ENCODE assay signal across 9 cellular contexts in genomic region chr9:93582115-93582514, GRCh38. TPM values are rescaled to one million over a fixed set of nuclear protein-coding genes. Genes with fewer than 3 reads are reported as not detected.
DNase-seq lines count a peak whose midpoint lies in the region; ATAC-seq and TF ChIP-seq lines count a peak whose summit lies in the region.
"Had no signal": no experiment of that assay in that cellular context is flagged by ENCODE, and none has a peak within 500 bp of the region (broad histone marks: within the 10 kb centered on the region; RNA-seq: fewer than 3 reads in every experiment).

No MANE protein-coding gene starts in this region.

- H3K14ac ChIP-seq in trophoblast cell (ENCODE audit: low read length): no peak overlapping the region

- H2BK5ac ChIP-seq in trophoblast cell (ENCODE audit: low read depth, low read length, poor library complexity): no peak overlapping the region

- H2AFZ ChIP-seq in GM23248 (no peak overlapping the region), trophoblast cell (ENCODE audit: insufficient read depth, low read length, poor library complexity) (no peak overlapping the region)

- no peaks in the 10 kb centered on the region for H3K9me3 ChIP-seq in GM23248 (ENCODE audit: low read depth)
- H3K9me3 ChIP-seq in heart right ventricle: peaks cover 0 to 11% (median 0%) of the 10 kb centered on the region in 11 donors
- H3K9me3 ChIP-seq in trophoblast cell (ENCODE audit: insufficient read depth, low read depth, low read length): peaks cover 2% of the 10 kb centered on the region
- H3K9me3 ChIP-seq: ascending aorta had no signal

- no peaks in the 10 kb centered on the region for H3K36me3 ChIP-seq in GM23248 (ENCODE audit: low read depth)
- no peaks in the 10 kb centered on the region for H3K36me3 ChIP-seq in heart right ventricle
- peaks cover 0 to 2% of the 10 kb centered on the region in 2 experiments for H3K36me3 ChIP-seq in trophoblast cell (ENCODE audit: control insufficient read depth in 1 of 2, insufficient read depth in 2 of 2, low read length in 2 of 2)
- H3K36me3 ChIP-seq: ascending aorta had no signal

- no peak overlapping the region for H4K12ac ChIP-seq in trophoblast cell (ENCODE audit: low read depth, low read length)

- no peak overlapping the region for H4K91ac ChIP-seq in trophoblast cell (ENCODE audit: low read depth, low read length)

- H3K79me2 ChIP-seq in GM23248 (ENCODE audit: insufficient read depth) (peaks cover 100% of the 10 kb centered on the region), trophoblast cell (ENCODE audit: control insufficient read depth, insufficient read depth, low read length, poor library complexity) (peaks cover 17% of the 10 kb centered on the region)

- H3K9ac ChIP-seq in GM23248: no peak overlapping the region
- H3K9ac ChIP-seq in trophoblast cell (ENCODE audit: low read length): no peak overlapping the region

- no peak overlapping the region for H3K18ac ChIP-seq in trophoblast cell (ENCODE audit: low read length)

- H3K4me3 ChIP-seq in GM23248 (no peak overlapping the region), heart right ventricle (no peak overlapping the region), trophoblast cell (ENCODE audit: low read depth, low read length) (no peak overlapping the region)
- H3K4me3 ChIP-seq: ascending aorta had no signal

- H3K27me3 ChIP-seq in GM23248 (replicated peaks; ENCODE audit: insufficient read depth) (no peaks in the 10 kb centered on the region), heart right ventricle (no peaks in the 10 kb centered on the region), trophoblast cell (ENCODE audit: insufficient read depth, low read length) (no peaks in the 10 kb centered on the region)
- H3K27me3 ChIP-seq: ascending aorta had no signal

- DNase-seq in GM23248: peak; percentile 24
- peak; percentile 52 for DNase-seq in NCI-H345 treated with DMSO at 0.1 percent for 48 hours (lab: John Stamatoyannopoulos, UW; ENCODE audit: unreplicated experiment)
- no peak for DNase-seq in heart right ventricle
- DNase-seq in trophoblast cell: peak; percentile 53 to 54
- DNase-seq in epidermal melanocyte (ENCODE audit: insufficient read length, low spot score): no peak
- no peak for DNase-seq in NCI-H2227 treated with DMSO at 0.1 percent for 48 hours (lab: John Stamatoyannopoulos, UW)
- DNase-seq in AG08395 (ENCODE audit: low spot score): no peak

- intact Hi-C loops in heart right ventricle (cut with DNase I): no loop called here

- H3K23ac ChIP-seq in trophoblast cell (ENCODE audit: low read length): no peak overlapping the region

- peaks cover 3% of the 10 kb centered on the region for H3K79me1 ChIP-seq in trophoblast cell (ENCODE audit: low read length)

- H4K20me1 ChIP-seq in GM23248 (ENCODE audit: insufficient read depth): no peaks in the 10 kb centered on the region; the same call in 1 of the 2 replicates

- no peak overlapping the region for H4K8ac ChIP-seq in trophoblast cell (ENCODE audit: low read depth, low read length)

- H3K4ac ChIP-seq in trophoblast cell (ENCODE audit: low read depth, low read length): no peak overlapping the region

- no peak overlapping the region for H2AK5ac ChIP-seq in trophoblast cell (ENCODE audit: low read length)

- no peak overlapping the region for H2BK12ac ChIP-seq in trophoblast cell (ENCODE audit: low read length)

- H3K4me2 ChIP-seq in GM23248 (ENCODE audit: unreplicated experiment) (no peak overlapping the region), trophoblast cell (ENCODE audit: low read length) (no peak overlapping the region)

- H3K27ac ChIP-seq in GM23248 (no peak overlapping the region), heart right ventricle (peak overlapping the region in 3 of 10 donors; percentile 47 to 69 (median 49)), trophoblast cell (ENCODE audit: low read depth, low read length) (no peak overlapping the region)
- H3K27ac ChIP-seq: ascending aorta had no signal

- in situ Hi-C loops in GM23248 (cut with MboI): no loop called here

- no peaks in the 10 kb centered on the region for H3F3A ChIP-seq in GM23248 (ENCODE audit: insufficient read depth)

- TF ChIP-seq CTCF in heart right ventricle (IDR thresholded peaks at IDR 0.05): no peak

- 28 to 32% methylated on average over 5 of the region's 5 CpGs for WGBS in GM23248 (ENCODE audit: low coverage in 1 of 2, low lambda C conversion rate in 2 of 2, missing lambda C conversion rate in 2 of 2), 2 experiments
- 16 to 26% methylated on average over 5 of the region's 5 CpGs for WGBS in heart right ventricle, 2 donors
- WGBS in trophoblast cell (ENCODE audit: extremely low coverage, insufficient coverage, insufficient read length): no CpG with 5 or more reads among the region's 5 CpGs

- no peak overlapping the region for H2BK120ac ChIP-seq in trophoblast cell (ENCODE audit: insufficient read depth, low read length, poor library complexity)

- ATAC-seq in heart right ventricle (peak in 6 of 8 donors; percentile 16 to 66 (median 40)), GM21723 (IDR thresholded peaks at IDR 0.05; ENCODE audit: unreplicated experiment) (no peak)

- peaks cover 13% of the 10 kb centered on the region for H3K4me1 ChIP-seq in GM23248 (ENCODE audit: insufficient read depth)
- H3K4me1 ChIP-seq in heart right ventricle: peaks cover 21 to 78% (median 64%) of the 10 kb centered on the region in 9 donors
- H3K4me1 ChIP-seq in trophoblast cell (ENCODE audit: control insufficient read depth in 1 of 2, insufficient read depth in 2 of 2, low read length in 2 of 2): peaks cover 16 to 20% of the 10 kb centered on the region in 2 experiments

- H3K9me2 ChIP-seq in GM23248 (ENCODE audit: insufficient read depth): no peaks in the 10 kb centered on the region

RNA-seq across cellular contexts. Expression of gene PHF2, which starts 5.7 kb away (rescaled TPM):
- total RNA-seq in GM23248 (2014; rRNA removed; shearing (Covaris generic)): 12.5 and 16.5 TPM in 2 replicates
- polyA plus RNA-seq in GM23248 (2016; fragmentation: Nextera tagmentation; extraction: Ambion mirVana) (3.5 and 4.6 TPM in 2 replicates), heart right ventricle (10 to 100 TPM; 13.9 to 31.3 TPM)
- 10 to 100 TPM; 20.4 to 28.0 (median 23.0) TPM for total RNA-seq in heart right ventricle
- polyA plus RNA-seq in trophoblast cell (2013): 12.6 and 12.7 TPM in 2 replicates

Comparison
In these comparisons a context has a peak if more than half of its experiments do, and no peak if none do; other contexts are left out.
1. DNase-seq: peak in GM23248 (single experiment), NCI-H345 treated with DMSO at 0.1 percent for 48 hours (single experiment) and trophoblast cell (2 of 2); none in heart right ventricle (0 of 2), epidermal melanocyte (single experiment), NCI-H2227 treated with DMSO at 0.1 percent for 48 hours (single experiment) and AG08395 (single experiment).